In the genomic region with DNA sequence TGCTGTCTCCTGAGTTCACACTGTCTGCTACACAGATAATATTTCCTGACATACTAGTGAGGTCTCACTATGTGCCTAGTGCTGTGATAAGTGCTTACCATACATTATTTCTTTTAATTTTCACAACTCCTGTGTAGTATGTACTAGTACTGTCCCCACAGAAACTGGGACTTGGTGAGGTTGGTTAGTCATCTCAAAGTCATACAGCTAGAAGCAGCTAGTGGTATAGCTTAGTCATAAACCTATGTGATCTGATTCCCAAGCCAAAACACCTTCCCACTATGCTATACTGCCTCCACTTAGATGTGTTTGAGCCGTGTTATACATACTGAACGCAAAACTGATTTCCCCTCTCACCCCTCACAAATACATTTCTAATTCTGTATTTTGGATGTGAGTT, we compare ENCODE assay signal across 1 cellular context.
TF ChIP-seq lines count a peak whose summit lies in the region.

No MANE protein-coding gene starts in this region.

TF ChIP-seq in SK-N-SH treated with all-trans-retinoic acid at 6 μM for 48 hours, 23 proteins besides CTCF, POLR2A, EP300 and RAD21 (continued from another document):
- TF ChIP-seq, protein P1, sequence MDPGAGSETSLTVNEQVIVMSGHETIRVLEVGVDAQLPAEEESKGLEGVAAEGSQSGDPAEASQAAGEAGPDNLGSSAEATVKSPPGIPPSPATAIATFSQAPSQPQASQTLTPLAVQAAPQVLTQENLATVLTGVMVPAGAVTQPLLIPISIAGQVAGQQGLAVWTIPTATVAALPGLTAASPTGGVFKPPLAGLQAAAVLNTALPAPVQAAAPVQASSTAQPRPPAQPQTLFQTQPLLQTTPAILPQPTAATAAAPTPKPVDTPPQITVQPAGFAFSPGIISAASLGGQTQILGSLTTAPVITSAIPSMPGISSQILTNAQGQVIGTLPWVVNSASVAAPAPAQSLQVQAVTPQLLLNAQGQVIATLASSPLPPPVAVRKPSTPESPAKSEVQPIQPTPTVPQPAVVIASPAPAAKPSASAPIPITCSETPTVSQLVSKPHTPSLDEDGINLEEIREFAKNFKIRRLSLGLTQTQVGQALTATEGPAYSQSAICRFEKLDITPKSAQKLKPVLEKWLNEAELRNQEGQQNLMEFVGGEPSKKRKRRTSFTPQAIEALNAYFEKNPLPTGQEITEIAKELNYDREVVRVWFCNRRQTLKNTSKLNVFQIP (CRISPR knock-in tag; IDR thresholded peaks at IDR 0.05; ENCODE audit: borderline replicate concordance, low read depth), result no peak
- TF ChIP-seq ARNTL (CRISPR knock-in tag; IDR thresholded peaks at IDR 0.05; ENCODE audit: borderline replicate concordance, low read depth), result no peak
- no peak for TF ChIP-seq ZFP3 (CRISPR knock-in tag; IDR thresholded peaks at IDR 0.05)
- TF ChIP-seq, protein P2, sequence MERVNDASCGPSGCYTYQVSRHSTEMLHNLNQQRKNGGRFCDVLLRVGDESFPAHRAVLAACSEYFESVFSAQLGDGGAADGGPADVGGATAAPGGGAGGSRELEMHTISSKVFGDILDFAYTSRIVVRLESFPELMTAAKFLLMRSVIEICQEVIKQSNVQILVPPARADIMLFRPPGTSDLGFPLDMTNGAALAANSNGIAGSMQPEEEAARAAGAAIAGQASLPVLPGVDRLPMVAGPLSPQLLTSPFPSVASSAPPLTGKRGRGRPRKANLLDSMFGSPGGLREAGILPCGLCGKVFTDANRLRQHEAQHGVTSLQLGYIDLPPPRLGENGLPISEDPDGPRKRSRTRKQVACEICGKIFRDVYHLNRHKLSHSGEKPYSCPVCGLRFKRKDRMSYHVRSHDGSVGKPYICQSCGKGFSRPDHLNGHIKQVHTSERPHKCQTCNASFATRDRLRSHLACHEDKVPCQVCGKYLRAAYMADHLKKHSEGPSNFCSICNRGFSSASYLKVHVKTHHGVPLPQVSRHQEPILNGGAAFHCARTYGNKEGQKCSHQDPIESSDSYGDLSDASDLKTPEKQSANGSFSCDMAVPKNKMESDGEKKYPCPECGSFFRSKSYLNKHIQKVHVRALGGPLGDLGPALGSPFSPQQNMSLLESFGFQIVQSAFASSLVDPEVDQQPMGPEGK (CRISPR knock-in tag; IDR thresholded peaks at IDR 0.05; ENCODE audit: borderline replicate concordance), result no peak
- no peak for TF ChIP-seq ESRRG (CRISPR knock-in tag; IDR thresholded peaks at IDR 0.05)
- TF ChIP-seq PPARA (CRISPR knock-in tag; IDR thresholded peaks at IDR 0.05; ENCODE audit: borderline replicate concordance), result no peak
- TF ChIP-seq, protein P3, sequence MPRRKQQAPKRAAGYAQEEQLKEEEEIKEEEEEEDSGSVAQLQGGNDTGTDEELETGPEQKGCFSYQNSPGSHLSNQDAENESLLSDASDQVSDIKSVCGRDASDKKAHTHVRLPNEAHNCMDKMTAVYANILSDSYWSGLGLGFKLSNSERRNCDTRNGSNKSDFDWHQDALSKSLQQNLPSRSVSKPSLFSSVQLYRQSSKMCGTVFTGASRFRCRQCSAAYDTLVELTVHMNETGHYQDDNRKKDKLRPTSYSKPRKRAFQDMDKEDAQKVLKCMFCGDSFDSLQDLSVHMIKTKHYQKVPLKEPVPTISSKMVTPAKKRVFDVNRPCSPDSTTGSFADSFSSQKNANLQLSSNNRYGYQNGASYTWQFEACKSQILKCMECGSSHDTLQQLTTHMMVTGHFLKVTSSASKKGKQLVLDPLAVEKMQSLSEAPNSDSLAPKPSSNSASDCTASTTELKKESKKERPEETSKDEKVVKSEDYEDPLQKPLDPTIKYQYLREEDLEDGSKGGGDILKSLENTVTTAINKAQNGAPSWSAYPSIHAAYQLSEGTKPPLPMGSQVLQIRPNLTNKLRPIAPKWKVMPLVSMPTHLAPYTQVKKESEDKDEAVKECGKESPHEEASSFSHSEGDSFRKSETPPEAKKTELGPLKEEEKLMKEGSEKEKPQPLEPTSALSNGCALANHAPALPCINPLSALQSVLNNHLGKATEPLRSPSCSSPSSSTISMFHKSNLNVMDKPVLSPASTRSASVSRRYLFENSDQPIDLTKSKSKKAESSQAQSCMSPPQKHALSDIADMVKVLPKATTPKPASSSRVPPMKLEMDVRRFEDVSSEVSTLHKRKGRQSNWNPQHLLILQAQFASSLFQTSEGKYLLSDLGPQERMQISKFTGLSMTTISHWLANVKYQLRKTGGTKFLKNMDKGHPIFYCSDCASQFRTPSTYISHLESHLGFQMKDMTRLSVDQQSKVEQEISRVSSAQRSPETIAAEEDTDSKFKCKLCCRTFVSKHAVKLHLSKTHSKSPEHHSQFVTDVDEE (CRISPR knock-in tag; IDR thresholded peaks at IDR 0.05), result no peak
